Comparison of ENCODE assay signal across 11 cellular contexts in genomic region chr20:50913976-50914375, GRCh38. TPM values are rescaled to one million over a fixed set of nuclear protein-coding genes. Genes with fewer than 3 reads are reported as not detected.
DNase-seq lines count a peak whose midpoint lies in the region; ATAC-seq and TF ChIP-seq lines count a peak whose summit lies in the region.
"Had no signal": no experiment of that assay in that cellular context is flagged by ENCODE, and none has a peak within 500 bp of the region (broad histone marks: within the 10 kb centered on the region; RNA-seq: fewer than 3 reads in every experiment).

No MANE protein-coding gene starts in this region.

- peaks cover 97% of the 10 kb centered on the region for H4K20me1 ChIP-seq in DND-41 (ENCODE audit: insufficient read depth, low read length)

- no peak for TF ChIP-seq POLR2A in vagina (IDR thresholded peaks at IDR 0.05)

- H3K27me3 ChIP-seq in DND-41 (ENCODE audit: insufficient read depth, low read length, poor library complexity) (no peaks in the 10 kb centered on the region), vagina (no peaks in the 10 kb centered on the region)
- H3K27me3 ChIP-seq: body of pancreas had no signal

- H3K4me1 Mint-ChIP-seq in activated naive CD8-positive, alpha-beta T cell (ENCODE audit: low read depth): peaks cover 88% of the 10 kb centered on the region

- TF ChIP-seq CTCF in DND-41 (IDR thresholded peaks at IDR 0.05; ENCODE audit: borderline replicate concordance, extremely low read depth, low read length, poor library complexity, severe bottlenecking) (no peak), mucosa of descending colon (IDR thresholded peaks at IDR 0.05) (no peak), vagina (IDR thresholded peaks at IDR 0.05) (no peak)

- no peak overlapping the region for H2AFZ ChIP-seq in DND-41 (ENCODE audit: low read depth, low read length)

- ATAC-seq in DND-41 (ENCODE audit: insufficient read depth, low read depth): peak; percentile 53; the same call in 1 of the 3 replicates
- ATAC-seq in mucosa of descending colon: peak; percentile 24
- no peak for ATAC-seq in HG03571 (IDR thresholded peaks at IDR 0.05; ENCODE audit: unreplicated experiment)
- ATAC-seq in GM19395 (IDR thresholded peaks at IDR 0.05; ENCODE audit: unreplicated experiment): no peak
- ATAC-seq: body of pancreas had no signal

- H3K36me3 ChIP-seq in DND-41 (ENCODE audit: insufficient read depth, low read length): peaks cover 88% of the 10 kb centered on the region
- H3K36me3 ChIP-seq in mucosa of descending colon (ENCODE audit: low read depth): no peaks in the 10 kb centered on the region
- no peaks in the 10 kb centered on the region for H3K36me3 ChIP-seq in vagina

- H3K4me3 ChIP-seq in DND-41 (ENCODE audit: low read depth in 1 of 2, low read length in 2 of 2) (no peak overlapping the region), mucosa of descending colon (no peak overlapping the region), vagina (no peak overlapping the region)
- H3K4me3 ChIP-seq: body of pancreas had no signal

- H3K4me1 ChIP-seq in DND-41 (ENCODE audit: insufficient read depth, low read length) (no peaks in the 10 kb centered on the region), mucosa of descending colon (ENCODE audit: low read depth) (peaks cover 35% of the 10 kb centered on the region), vagina (peaks cover 94% of the 10 kb centered on the region)

- H3K4me3 Mint-ChIP-seq in activated naive CD8-positive, alpha-beta T cell: no peak overlapping the region

- H3K27ac ChIP-seq in DND-41 (ENCODE audit: low read length): no peak overlapping the region
- H3K27ac ChIP-seq in vagina: no peak overlapping the region
- H3K27ac ChIP-seq: body of pancreas had no signal

- H3K4me2 ChIP-seq in DND-41 (ENCODE audit: insufficient read depth, low read length): no peak overlapping the region

- peaks cover 100% of the 10 kb centered on the region for H3K79me2 ChIP-seq in DND-41 (ENCODE audit: insufficient read depth, low read length)

- no peaks in the 10 kb centered on the region for H3K27me3 Mint-ChIP-seq in activated naive CD8-positive, alpha-beta T cell

- peak overlapping the region; percentile 85 for H3K27ac Mint-ChIP-seq in activated naive CD8-positive, alpha-beta T cell

- no peak overlapping the region for H3K9ac ChIP-seq in DND-41 (ENCODE audit: low read depth, low read length)

- intact Hi-C loops in mucosa of descending colon (cut with DNase I, micrococcal nuclease): no loop called here
- intact Hi-C loops in vagina (cut with DNase I): no loop called here

- DNase-seq in DND-41 (no peak), HT1080 (ENCODE audit: low read depth) (peak; percentile 92), mucosa of descending colon (no peak), vagina (ENCODE audit: extremely low spot score in 2 of 2) (no peak), KG1 (lab: John Stamatoyannopoulos, UW) (no peak)
- DNase-seq: body of pancreas, NCI-H2081, right cardiac atrium had no signal

- H3K9me3 ChIP-seq in DND-41 (ENCODE audit: insufficient read depth, low read length, severe bottlenecking) (no peaks in the 10 kb centered on the region), mucosa of descending colon (no peaks in the 10 kb centered on the region), vagina (no peaks in the 10 kb centered on the region)
- H3K9me3 ChIP-seq: body of pancreas had no signal

- H3K36me3 Mint-ChIP-seq in activated naive CD8-positive, alpha-beta T cell: no peaks in the 10 kb centered on the region

- no peaks in the 10 kb centered on the region for H3K9me3 Mint-ChIP-seq in activated naive CD8-positive, alpha-beta T cell (ENCODE audit: low read depth)

RNA-seq across cellular contexts. Expression of gene ADNP, which starts 17.3 kb away (rescaled TPM):
- total RNA-seq in HT1080 (2014; rRNA removed; shearing (Covaris generic)): 14.3 and 21.4 TPM in 2 replicates
- 26.5 and 36.3 TPM in 2 replicates for polyA plus RNA-seq in HT1080 (2015; cell fraction: cytosol; rRNA removed)
- 44.4 and 47.6 TPM in 2 replicates for polyA plus RNA-seq in HT1080 (2015; cell fraction: nucleus; rRNA removed)
- 10 to 100 TPM; 51.3 to 68.6 (median 61.4) TPM for total RNA-seq in mucosa of descending colon
- 51.6 TPM for total RNA-seq in vagina

RNA-seq across cellular contexts. Expression of gene DPM1, which starts 44.4 kb away (rescaled TPM):
- total RNA-seq in HT1080 (2014; rRNA removed; shearing (Covaris generic)): 146 TPM in 2 replicates
- polyA plus RNA-seq in HT1080 (2015; cell fraction: cytosol; rRNA removed): 139 and 159 TPM in 2 replicates
- 117 and 139 TPM in 2 replicates for polyA plus RNA-seq in HT1080 (2015; cell fraction: nucleus; rRNA removed)
- total RNA-seq in mucosa of descending colon (10 to 100 TPM; 30.9 to 39.5 (median 32.9) TPM), vagina (21.1 TPM)

RNA-seq across cellular contexts. Expression of gene MOCS3, which starts 44.6 kb away (rescaled TPM):
- 12.5 and 15.1 TPM in 2 replicates for total RNA-seq in HT1080 (2014; rRNA removed; shearing (Covaris generic))
- 8.1 and 8.4 TPM in 2 replicates for polyA plus RNA-seq in HT1080 (2015; cell fraction: cytosol; rRNA removed)
- 7.9 and 8.7 TPM in 2 replicates for polyA plus RNA-seq in HT1080 (2015; cell fraction: nucleus; rRNA removed)
- total RNA-seq in mucosa of descending colon: 1 to 10 TPM; 4.0 to 4.4 (median 4.4) TPM
- total RNA-seq in vagina: 3.2 TPM

Comparison
In these comparisons a context has a peak if more than half of its experiments do, and no peak if none do; other contexts are left out.
1. ATAC-seq: peak in DND-41 (single experiment) and mucosa of descending colon (single experiment); none in HG03571 (single experiment) and GM19395 (single experiment).